Comparison of ENCODE assay signal across 8 cellular contexts in genomic region chr6:26251354-26252081, GRCh38.
DNase-seq lines count a peak whose midpoint lies in the region; ATAC-seq and TF ChIP-seq lines count a peak whose summit lies in the region.

No MANE protein-coding gene starts in this region.

- TF ChIP-seq CTCF in GM12865 (IDR thresholded peaks at IDR 0.05; ENCODE audit: insufficient read depth, low read depth, low read length, missing control alignments) (no peak), VCaP (conservative IDR thresholded peaks at IDR 0.05) (no peak), chondrocyte (IDR thresholded peaks at IDR 0.05) (no peak)

- H3K27me3 Mint-ChIP-seq in chondrocyte (ENCODE audit: low read depth): no peaks in the 10 kb centered on the region

- no peaks in the 10 kb centered on the region for H3K36me3 Mint-ChIP-seq in chondrocyte (ENCODE audit: low read depth)

- peak overlapping the region; percentile 98 for H3K27ac ChIP-seq in VCaP

- H3K9me3 Mint-ChIP-seq in chondrocyte (ENCODE audit: low read depth): no peaks in the 10 kb centered on the region

- peak; percentile 54 for ATAC-seq in HG02759 (IDR thresholded peaks at IDR 0.05; ENCODE audit: unreplicated experiment)

- peaks cover 26% of the 10 kb centered on the region for H3K4me1 Mint-ChIP-seq in chondrocyte (ENCODE audit: low read depth)

- H3K27ac Mint-ChIP-seq in chondrocyte (ENCODE audit: unreplicated experiment): peak overlapping the region; percentile 91

- peak overlapping the region; percentile 81 for H3K4me3 Mint-ChIP-seq in chondrocyte (ENCODE audit: unreplicated experiment)

- peak overlapping the region; percentile 63 for H3K4me3 ChIP-seq in GM12865 (ENCODE audit: low read depth, low read length)

- DNase-seq in GM12865 (ENCODE audit: low read depth): peak; percentile 97
- peak; percentile 93 for DNase-seq in NCI-H2029 treated with DMSO at 0.1 percent for 48 hours (lab: John Stamatoyannopoulos, UW)
- DNase-seq in chondrocyte (ENCODE audit: low spot score): no peak
- peak; percentile 69 for DNase-seq in kidney tubule cell (ENCODE audit: low spot score)
- peak; percentile 48 to 50 for DNase-seq in stimulated activated CD4-positive, alpha-beta T cell treated with anti-CD3 and anti-CD28 coated beads, Interleukin-4, amount 100 ng/mL, for 48 hours (ENCODE audit: low read depth in 2 of 2)
- no peak for DNase-seq in 8988T

Comparison
In these comparisons a context has a peak if more than half of its experiments do, and no peak if none do; other contexts are left out.
1. DNase-seq: peak in GM12865 (single experiment), NCI-H2029 treated with DMSO at 0.1 percent for 48 hours (single experiment), kidney tubule cell (single experiment) and stimulated activated CD4-positive, alpha-beta T cell treated with anti-CD3 and anti-CD28 coated beads, Interleukin-4, amount 100 ng/mL, for 48 hours (2 of 2); none in chondrocyte (single experiment) and 8988T (single experiment).